Comparison of ENCODE assay signal across 18 cellular contexts in genomic region chr6:158050955-158051354, GRCh38.
DNase-seq lines count a peak whose midpoint lies in the region; ATAC-seq and TF ChIP-seq lines count a peak whose summit lies in the region.
"Had no signal": no experiment of that assay in that cellular context is flagged by ENCODE, and none has a peak within 500 bp of the region (broad histone marks: within the 10 kb centered on the region; RNA-seq: fewer than 3 reads in every experiment).

No MANE protein-coding gene starts in this region.

- H3K36me3 Mint-ChIP-seq in T-helper 17 cell (ENCODE audit: low read depth): peaks cover 9% of the 10 kb centered on the region

- H3K4me1 ChIP-seq in ACC112 (ENCODE audit: control insufficient read depth, insufficient read depth, low read length, unreplicated experiment) (peaks cover 28% of the 10 kb centered on the region), foreskin keratinocyte (no peaks in the 10 kb centered on the region)
- H3K4me1 ChIP-seq: HAP-1 had no signal

- no peaks in the 10 kb centered on the region for H3K27me3 Mint-ChIP-seq in T-helper 17 cell
- H3K27me3 Mint-ChIP-seq: activated CD4-positive, alpha-beta memory T cell treated with anti-CD3 and anti-CD28 coated beads for 36 hours; B cell had no signal

- ATAC-seq in T-helper 17 cell: no peak
- ATAC-seq in foreskin keratinocyte: peak; percentile 49

- no peaks in the 10 kb centered on the region for H3K9me3 ChIP-seq in T-helper 17 cell (ENCODE audit: control insufficient read depth, low read length, poor library complexity, severe bottlenecking)
- H3K9me3 ChIP-seq: HAP-1, heart left ventricle, suprapubic skin had no signal

- DNase-seq in EH (ENCODE audit: low read depth) (peak; percentile 95), T-helper 17 cell (no peak), foreskin keratinocyte (peak in 1 of 2 donors; percentile 59), head of caudate nucleus (no peak)
- no peak for DNase-seq in activated CD4-positive, alpha-beta T cell treated with anti-CD3 and anti-CD28 coated beads for 4 hours
- no peak for DNase-seq in activated naive CD4-positive, alpha-beta T cell treated with Interleukin-2 at 50 U/mL for 16 hours
- no peak for DNase-seq in stimulated activated CD4-positive, alpha-beta T cell treated with anti-CD3 and anti-CD28 coated beads, Interleukin-12 subunit alpha, Interleukin-12 subunit beta, amount 100 ng/mL, for 4 hours
- DNase-seq: activated CD4-positive, alpha-beta memory T cell treated with anti-CD3 and anti-CD28 coated beads for 36 hours; heart left ventricle; mesendoderm; NCI-H1436 treated with DMSO at 0.1 percent for 48 hours; NCI-H524; OCI-M1; stimulated activated CD4-positive, alpha-beta T cell treated with anti-CD3 and anti-CD28 coated beads, Interleukin-2, amount 100 ng/mL, for 48 hours had no signal

- no peak overlapping the region for H2AFZ ChIP-seq in ACC112 (ENCODE audit: low read length, unreplicated experiment)

- H3K27me3 ChIP-seq in ACC112 (ENCODE audit: insufficient read depth, low read length) (no peaks in the 10 kb centered on the region), foreskin keratinocyte (no peaks in the 10 kb centered on the region)
- H3K27me3 ChIP-seq: heart left ventricle, suprapubic skin had no signal

- peak overlapping the region; percentile 4 for H3K27ac Mint-ChIP-seq in T-helper 17 cell
- H3K27ac Mint-ChIP-seq: activated CD4-positive, alpha-beta memory T cell treated with anti-CD3 and anti-CD28 coated beads for 36 hours; B cell had no signal

- peaks cover 20% of the 10 kb centered on the region; the same call in 1 of the 2 replicates for H3K36me3 ChIP-seq in ACC112 (ENCODE audit: insufficient read depth, low read length)
- H3K36me3 ChIP-seq: HAP-1, suprapubic skin had no signal

- H3K4me3 ChIP-seq in ACC112 (ENCODE audit: low read depth, low read length): no peak overlapping the region
- H3K4me3 ChIP-seq: HAP-1, heart left ventricle, suprapubic skin had no signal

- no peak overlapping the region for H3K4me3 Mint-ChIP-seq in T-helper 17 cell
- H3K4me3 Mint-ChIP-seq: activated CD4-positive, alpha-beta memory T cell treated with anti-CD3 and anti-CD28 coated beads for 36 hours; B cell had no signal

- peaks cover 12% of the 10 kb centered on the region for H3K4me1 Mint-ChIP-seq in T-helper 17 cell

- no peak for TF ChIP-seq CTCF in foreskin keratinocyte (conservative IDR thresholded peaks at IDR 0.05)

- H3K79me2 ChIP-seq in ACC112 (ENCODE audit: control insufficient read depth, insufficient read depth, low read length, unreplicated experiment): peaks cover under 1% of the 10 kb centered on the region

- intact Hi-C loops in head of caudate nucleus (cut with DNase I): no loop called here

- H3K27ac ChIP-seq in ACC112 (ENCODE audit: low read depth, low read length) (peak overlapping the region; percentile 14; the same call in 1 of the 2 replicates), foreskin keratinocyte (no peak overlapping the region)
- H3K27ac ChIP-seq: suprapubic skin had no signal
